In genomic region chr14:35366521-35366976, GRCh38 we compare ENCODE assay signal across 14 cellular contexts. TPM values are rescaled to one million over a fixed set of nuclear protein-coding genes. Genes with fewer than 3 reads are reported as not detected.
DNase-seq lines count a peak whose midpoint lies in the region; ATAC-seq and TF ChIP-seq lines count a peak whose summit lies in the region.
"Had no signal": no experiment of that assay in that cellular context is flagged by ENCODE, and none has a peak within 500 bp of the region (broad histone marks: within the 10 kb centered on the region; RNA-seq: fewer than 3 reads in every experiment).

No MANE protein-coding gene starts in this region.

- H3K4me1 ChIP-seq in CD8-positive, alpha-beta T cell (ENCODE audit: insufficient read depth, low read length): peaks cover 58% of the 10 kb centered on the region
- H3K4me1 ChIP-seq in endodermal cell (ENCODE audit: control insufficient read depth, insufficient read depth, low read length) (peaks cover 15% of the 10 kb centered on the region), skeletal muscle tissue (ENCODE audit: control insufficient read depth in 3 of 3, insufficient read depth in 3 of 3, low read length in 3 of 3) (peaks cover 11 to 53% (median 24%) of the 10 kb centered on the region in 3 donors)

- ATAC-seq in CD8-positive, alpha-beta T cell: no peak
- no peak for ATAC-seq in GM18868 (IDR thresholded peaks at IDR 0.05; ENCODE audit: unreplicated experiment)

- WGBS in endodermal cell (ENCODE audit: insufficient coverage in 1 of 2, insufficient read length in 1 of 2), 2 experiments: 95 to 97% methylated on average over 5 to 8 of the region's 8 CpGs

- no peaks in the 10 kb centered on the region for H3K36me3 ChIP-seq in CD8-positive, alpha-beta T cell (ENCODE audit: insufficient read depth, low read length)
- H3K36me3 ChIP-seq in endodermal cell (ENCODE audit: control insufficient read depth, insufficient read depth, low read length) (no peaks in the 10 kb centered on the region), skeletal muscle tissue (ENCODE audit: control insufficient read depth in 3 of 3, insufficient read depth in 3 of 3, low read length in 3 of 3) (no peaks in the 10 kb centered on the region)
- H3K36me3 ChIP-seq: MG63, neural progenitor cell, WERI-Rb-1 had no signal

- H3K36me3 Mint-ChIP-seq in CD8-positive, alpha-beta T cell: no peaks in the 10 kb centered on the region
- H3K36me3 Mint-ChIP-seq in endodermal cell (ENCODE audit: low read depth): no peaks in the 10 kb centered on the region
- H3K36me3 Mint-ChIP-seq: neural progenitor cell had no signal

- no peak for TF ChIP-seq CTCF in CD8-positive, alpha-beta T cell (IDR thresholded peaks at IDR 0.05)
- no peak for TF ChIP-seq CTCF in endodermal cell (conservative IDR thresholded peaks at IDR 0.05)

- H3K4me3 Mint-ChIP-seq in CD8-positive, alpha-beta T cell: no peak overlapping the region
- H3K4me3 Mint-ChIP-seq in endodermal cell: no peak overlapping the region
- H3K4me3 Mint-ChIP-seq: CD4-positive, alpha-beta T cell had no signal

- POLR2A ChIA-PET in CD8-positive, alpha-beta T cell (lab: Charles Lee): interaction anchor here (1.2 to 6.2 kb wide), 5 partner anchors 27 to 38 kb away, joined by 5 to 65 read pairs (median 5); partner anchors contain the start of gene NFKBIA

- no peak for DNase-seq in CD8-positive, alpha-beta T cell
- peak; percentile 50 for DNase-seq in RPMI7951 (ENCODE audit: low read depth)
- no peak for DNase-seq in endodermal cell
- no peak for DNase-seq in NCI-H345 treated with DMSO at 0.1 percent for 48 hours (lab: John Stamatoyannopoulos, UW; ENCODE audit: unreplicated experiment)
- no peak for DNase-seq in SK-N-DZ (ENCODE audit: low spot score)
- no peak for DNase-seq in SW 1271 (lab: John Stamatoyannopoulos, UW)
- DNase-seq: activated gamma-delta T cell; CD4-positive, alpha-beta T cell; MG63; NCI-H226; WERI-Rb-1 had no signal

- H3K27ac ChIP-seq in CD8-positive, alpha-beta T cell (ENCODE audit: low read depth, low read length): no peak overlapping the region
- no peak overlapping the region for H3K27ac ChIP-seq in endodermal cell (ENCODE audit: low read depth, low read length)
- H3K27ac ChIP-seq in skeletal muscle tissue (ENCODE audit: low read depth, low read length): peak overlapping the region; percentile 78
- H3K27ac ChIP-seq: neural progenitor cell, WERI-Rb-1 had no signal

- H3K9ac ChIP-seq in endodermal cell (ENCODE audit: extremely low read depth, low read length, poor library complexity, severe bottlenecking): no peak overlapping the region
- H3K9ac ChIP-seq in skeletal muscle tissue (ENCODE audit: low read depth in 1 of 3, low read length in 3 of 3): no peak overlapping the region
- H3K9ac ChIP-seq: neural progenitor cell had no signal

- peaks cover 43% of the 10 kb centered on the region for H3K4me1 Mint-ChIP-seq in CD8-positive, alpha-beta T cell (ENCODE audit: low read depth)
- peaks cover 23% of the 10 kb centered on the region for H3K4me1 Mint-ChIP-seq in endodermal cell

- no peaks in the 10 kb centered on the region for H3K27me3 ChIP-seq in CD8-positive, alpha-beta T cell (ENCODE audit: insufficient read depth, low read length)
- H3K27me3 ChIP-seq in endodermal cell (ENCODE audit: control insufficient read depth, insufficient read depth, low read length, poor library complexity, severe bottlenecking) (no peaks in the 10 kb centered on the region), skeletal muscle tissue (ENCODE audit: control insufficient read depth in 3 of 3, insufficient read depth in 3 of 3, low read length in 3 of 3) (no peaks in the 10 kb centered on the region)
- H3K27me3 ChIP-seq: MG63, neural progenitor cell had no signal

- H3K9me3 Mint-ChIP-seq in CD8-positive, alpha-beta T cell: peaks cover 6% of the 10 kb centered on the region
- H3K9me3 Mint-ChIP-seq in endodermal cell: peaks cover 9% of the 10 kb centered on the region

- CTCF ChIA-PET in CD8-positive, alpha-beta T cell (lab: Charles Lee): interaction anchor here (0.9 kb wide), 1 partner anchor 37 kb away, joined by 3 read pairs; no protein-coding TSS in a partner anchor

- intact Hi-C loops in CD8-positive, alpha-beta T cell (cut with DNase I, micrococcal nuclease): loop anchor here in 1 of 2 experiments (2.0 kb wide), 1 partner anchor 36 kb away; no protein-coding TSS in a partner anchor

- H3K27me3 Mint-ChIP-seq in CD8-positive, alpha-beta T cell (ENCODE audit: low read depth): no peaks in the 10 kb centered on the region
- no peaks in the 10 kb centered on the region for H3K27me3 Mint-ChIP-seq in endodermal cell (ENCODE audit: insufficient read depth)
- H3K27me3 Mint-ChIP-seq: CD4-positive, alpha-beta T cell had no signal

- no peaks in the 10 kb centered on the region for H3K9me3 ChIP-seq in CD8-positive, alpha-beta T cell (ENCODE audit: low read length)
- H3K9me3 ChIP-seq in endodermal cell (ENCODE audit: control insufficient read depth, low read length) (peaks cover 10% of the 10 kb centered on the region), skeletal muscle tissue (ENCODE audit: control insufficient read depth in 3 of 3, low read length in 3 of 3) (no peaks in the 10 kb centered on the region)

- peak overlapping the region; percentile 26 for H3K4me3 ChIP-seq in CD8-positive, alpha-beta T cell (ENCODE audit: low read depth, low read length)
- H3K4me3 ChIP-seq in endodermal cell (ENCODE audit: low read length) (no peak overlapping the region), skeletal muscle tissue (ENCODE audit: low read length in 3 of 3) (no peak overlapping the region)
- H3K4me3 ChIP-seq: MG63, neural progenitor cell had no signal

- peak overlapping the region; percentile 86 for H3K27ac Mint-ChIP-seq in CD8-positive, alpha-beta T cell
- peak overlapping the region; percentile 35 for H3K27ac Mint-ChIP-seq in endodermal cell
- H3K27ac Mint-ChIP-seq: neural progenitor cell had no signal

RNA-seq across cellular contexts. Expression of gene NFKBIA, which starts 38.0 kb away (rescaled TPM):
- total RNA-seq in CD8-positive, alpha-beta T cell: 1,000 to 10,000 TPM; 1,097 to 1,133 TPM
- total RNA-seq in RPMI7951 (2014; rRNA removed; shearing (Covaris generic)): 85.4 and 97.9 TPM in 2 replicates
- total RNA-seq in endodermal cell: 100 to 1,000 TPM; 148 to 188 TPM
- 64.2 TPM for polyA plus RNA-seq in endodermal cell (2013, experiment 1 of 2)
- polyA plus RNA-seq in endodermal cell (2013, experiment 2 of 2): 72.6 TPM
- 88.2 TPM for total RNA-seq in skeletal muscle tissue
- 39.1 and 52.8 TPM in 2 replicates for polyA plus RNA-seq in SK-N-DZ (2014; cell fraction: cytosol; rRNA removed)
- polyA plus RNA-seq in SK-N-DZ (2014; cell fraction: nucleus; rRNA removed): 109 and 143 TPM in 2 replicates

Comparison
In these comparisons a context has a peak if more than half of its experiments do, and no peak if none do; other contexts are left out.
1. RNA of gene NFKBIA, which starts 38.0 kb away (total RNA-seq): 1,097 to 1,133 TPM in CD8-positive, alpha-beta T cell; 148 to 188 TPM in endodermal cell, 85.4 to 97.9 TPM in RPMI7951 and 88.2 TPM in skeletal muscle tissue (single experiment); every median in the first group is over 4 times any median in the second.